ENCODE assay signal across 16 cellular contexts in genomic region chr2:99998981-99999380, GRCh38.
DNase-seq lines count a peak whose midpoint lies in the region; TF ChIP-seq lines count a peak whose summit lies in the region.
"Had no signal": no experiment of that assay in that cellular context is flagged by ENCODE, and none has a peak within 500 bp of the region (broad histone marks: within the 10 kb centered on the region; RNA-seq: fewer than 3 reads in every experiment).

No MANE protein-coding gene starts in this region.

- H3K27me3 Mint-ChIP-seq in osteocyte (ENCODE audit: unreplicated experiment), result no peaks in the 10 kb centered on the region

- H3K4me1 Mint-ChIP-seq in osteocyte (ENCODE audit: unreplicated experiment), result peaks cover 22% of the 10 kb centered on the region
- H3K4me1 Mint-ChIP-seq: GM23338 had no signal

- DNase-seq in NCI-H1092 treated with DMSO at 0.1 percent for 48 hours (lab: John Stamatoyannopoulos, UW), result peak; percentile 49
- DNase-seq in NCI-H1092 (lab: John Stamatoyannopoulos, UW), result no peak
- peak; percentile 55 for DNase-seq in DMS53 (lab: John Stamatoyannopoulos, UW)
- DNase-seq in NCI-H2081 treated with DMSO at 0.1 percent for 48 hours (lab: John Stamatoyannopoulos, UW), result peak; percentile 59
- peak; percentile 75 for DNase-seq in left kidney (ENCODE audit: low read depth, low spot score)
- no peak for DNase-seq in osteocyte (ENCODE audit: extremely low spot score, unreplicated experiment)
- no peak for DNase-seq in effector CD8-positive, alpha-beta T cell (lab: John Stamatoyannopoulos, UW)
- no peak for DNase-seq in NCI-H146 treated with DMSO at 0.1 percent for 48 hours (lab: John Stamatoyannopoulos, UW; ENCODE audit: unreplicated experiment)
- DNase-seq: CD8-positive, alpha-beta T cell; EL; MG63; NCI-H1105; NCI-H187 treated with DMSO at 0.1 percent for 48 hours; NCI-H524; T-helper 17 cell had no signal

- peaks cover 26% of the 10 kb centered on the region for H3K36me3 Mint-ChIP-seq in osteocyte (ENCODE audit: unreplicated experiment)
- H3K36me3 Mint-ChIP-seq: CD8-positive, alpha-beta T cell had no signal

- TF ChIP-seq CTCF in osteocyte (IDR thresholded peaks at IDR 0.05), result no peak

- no peaks in the 10 kb centered on the region for H3K9me3 Mint-ChIP-seq in osteocyte (ENCODE audit: unreplicated experiment)
- H3K9me3 Mint-ChIP-seq: CD8-positive, alpha-beta T cell; GM23338 had no signal

- no peak overlapping the region for H3K27ac Mint-ChIP-seq in osteocyte (ENCODE audit: unreplicated experiment)
- H3K27ac Mint-ChIP-seq: CD8-positive, alpha-beta T cell; GM23338; T-helper 17 cell had no signal

- H3K4me3 Mint-ChIP-seq in osteocyte (ENCODE audit: unreplicated experiment), result no peak overlapping the region
- H3K4me3 Mint-ChIP-seq: CD8-positive, alpha-beta T cell; GM23338; T-helper 17 cell had no signal

Comparison
In these comparisons a context has a peak if more than half of its experiments do, and no peak if none do; other contexts are left out.
1. DNase-seq: peak in NCI-H1092 treated with DMSO at 0.1 percent for 48 hours (single experiment), DMS53 (single experiment), NCI-H2081 treated with DMSO at 0.1 percent for 48 hours (single experiment) and left kidney (single experiment); none in NCI-H1092 (single experiment), osteocyte (single experiment), effector CD8-positive, alpha-beta T cell (single experiment) and NCI-H146 treated with DMSO at 0.1 percent for 48 hours (single experiment).